Comparison of ENCODE assay signal across 18 cellular contexts in genomic region chr3:194998417-194998816, GRCh38.
DNase-seq lines count a peak whose midpoint lies in the region; ATAC-seq and TF ChIP-seq lines count a peak whose summit lies in the region.
"Had no signal": no experiment of that assay in that cellular context is flagged by ENCODE, and none has a peak within 500 bp of the region (broad histone marks: within the 10 kb centered on the region; RNA-seq: fewer than 3 reads in every experiment).

No MANE protein-coding gene starts in this region.

- WGBS in endodermal cell (ENCODE audit: insufficient coverage in 1 of 2, insufficient read length in 1 of 2), 2 experiments = 90 to 92% methylated on average over 5 to 6 of the region's 6 CpGs

- H3K27me3 ChIP-seq in RWPE2 (ENCODE audit: insufficient read depth, poor library complexity, severe bottlenecking) (no peaks in the 10 kb centered on the region), endodermal cell (ENCODE audit: control insufficient read depth, insufficient read depth, low read length, poor library complexity, severe bottlenecking) (no peaks in the 10 kb centered on the region)
- H3K27me3 ChIP-seq: BLaER1 treated with 17β-estradiol and CSF1 and Interleukin-3, amounts not matched to agents 10 nM and 100 nM had no signal

- intact Hi-C loops in posterior vena cava (cut with DNase I) = no loop called here

- H3K4me1 ChIP-seq in RWPE2 (ENCODE audit: insufficient read depth, poor library complexity, severe bottlenecking) (no peaks in the 10 kb centered on the region), endodermal cell (ENCODE audit: control insufficient read depth, insufficient read depth, low read length) (no peaks in the 10 kb centered on the region)

- DNase-seq in RWPE2 (ENCODE audit: low spot score) (peak; percentile 6), endodermal cell (peak; percentile 23), posterior vena cava (ENCODE audit: low spot score) (peak; percentile 34), ureter (ENCODE audit: low spot score) (peak; percentile 13), GOT3 (lab: John Stamatoyannopoulos, UW) (no peak), DMS 273 treated with DMSO at 0.1 percent for 48 hours (lab: John Stamatoyannopoulos, UW) (no peak)
- DNase-seq: Calu3, DMS53, DND-41, EL, GM23248, HCEC 1CT, IMR-90 had no signal

- H3K36me3 Mint-ChIP-seq in endodermal cell (ENCODE audit: low read depth) = no peaks in the 10 kb centered on the region
- H3K36me3 Mint-ChIP-seq: CD8-positive, alpha-beta T cell had no signal

- peaks cover 6% of the 10 kb centered on the region for H3K4me1 Mint-ChIP-seq in endodermal cell

- H3K4me3 ChIP-seq in RWPE2 (ENCODE audit: severe bottlenecking) (no peak overlapping the region), endodermal cell (ENCODE audit: low read length) (no peak overlapping the region)
- H3K4me3 ChIP-seq: BLaER1 treated with 17β-estradiol and CSF1 and Interleukin-3, amounts not matched to agents 10 nM and 100 nM; GM12878; GM23248 had no signal

- H3K27ac ChIP-seq in RWPE2 (ENCODE audit: poor library complexity, severe bottlenecking) (no peak overlapping the region), endodermal cell (ENCODE audit: low read depth, low read length) (no peak overlapping the region)
- H3K27ac ChIP-seq: GM23248 had no signal

- H3K4me3 Mint-ChIP-seq in endodermal cell = no peak overlapping the region
- H3K4me3 Mint-ChIP-seq: B cell; CD8-positive, alpha-beta T cell had no signal

- H3K36me3 ChIP-seq in RWPE2 (ENCODE audit: low read depth) = no peaks in the 10 kb centered on the region
- no peaks in the 10 kb centered on the region for H3K36me3 ChIP-seq in endodermal cell (ENCODE audit: control insufficient read depth, insufficient read depth, low read length)
- H3K36me3 ChIP-seq: BLaER1 treated with 17β-estradiol and CSF1 and Interleukin-3, amounts not matched to agents 10 nM and 100 nM had no signal

- ATAC-seq in RWPE2 (ENCODE audit: low read depth) (no peak), HG03378 (IDR thresholded peaks at IDR 0.05; ENCODE audit: unreplicated experiment) (no peak)
- ATAC-seq: CD8-positive, alpha-beta T cell; GM12878 had no signal

- H3K9me3 ChIP-seq in RWPE2 (ENCODE audit: severe bottlenecking) (no peaks in the 10 kb centered on the region), endodermal cell (ENCODE audit: control insufficient read depth, low read length) (no peaks in the 10 kb centered on the region)
- H3K9me3 ChIP-seq: BLaER1 treated with 17β-estradiol and CSF1 and Interleukin-3, amounts not matched to agents 10 nM and 100 nM had no signal

- no peaks in the 10 kb centered on the region for H3K27me3 Mint-ChIP-seq in endodermal cell (ENCODE audit: insufficient read depth)
- H3K27me3 Mint-ChIP-seq: B cell had no signal

- no peak overlapping the region for H3K27ac Mint-ChIP-seq in endodermal cell
- H3K27ac Mint-ChIP-seq: B cell; CD8-positive, alpha-beta T cell had no signal

- H3K9ac ChIP-seq in endodermal cell (ENCODE audit: extremely low read depth, low read length, poor library complexity, severe bottlenecking) = no peak overlapping the region
- H3K9ac ChIP-seq: BLaER1 treated with 17β-estradiol and CSF1 and Interleukin-3, amounts not matched to agents 10 nM and 100 nM; GM23248 had no signal

- TF ChIP-seq CTCF in RWPE2 (IDR thresholded peaks at IDR 0.05; ENCODE audit: poor library complexity, severe bottlenecking) (no peak), endodermal cell (conservative IDR thresholded peaks at IDR 0.05) (no peak)

- H3K9me3 Mint-ChIP-seq in endodermal cell = no peaks in the 10 kb centered on the region
- H3K9me3 Mint-ChIP-seq: CD8-positive, alpha-beta T cell had no signal

Comparison
In these comparisons a context has a peak if more than half of its experiments do, and no peak if none do; other contexts are left out.
1. DNase-seq: peak in RWPE2 (single experiment), endodermal cell (single experiment), posterior vena cava (single experiment) and ureter (single experiment); none in GOT3 (single experiment) and DMS 273 treated with DMSO at 0.1 percent for 48 hours (single experiment).